In genomic region chr19:47280183-47280797, GRCh38 we compare ENCODE assay signal across 9 cellular contexts. TPM values are rescaled to one million over a fixed set of nuclear protein-coding genes. Genes with fewer than 3 reads are reported as not detected.
DNase-seq lines count a peak whose midpoint lies in the region; ATAC-seq and TF ChIP-seq lines count a peak whose summit lies in the region.
"Had no signal": no experiment of that assay in that cellular context is flagged by ENCODE, and none has a peak within 500 bp of the region (broad histone marks: within the 10 kb centered on the region; RNA-seq: fewer than 3 reads in every experiment).

No MANE protein-coding gene starts in this region.

- RAD21 ChIA-PET in HCT116 (lab: Charles Lee; ENCODE audit: low non-redundant PET in 1 of 2, low total read pairs in 2 of 2, uncharacterized antibody in 2 of 2, unreplicated experiment in 2 of 2), result no interaction called here

- no peaks in the 10 kb centered on the region for H4K20me1 ChIP-seq in HCT116 (ENCODE audit: insufficient read depth)

- POLR2A ChIA-PET in AG04449 (lab: Yijun Ruan, JAX) (no interaction called here), HCT116 (lab: Charles Lee) (no interaction called here)

- H3K4me3 ChIP-seq in AG04449 (ENCODE audit: low read depth, low read length), result no peak overlapping the region
- H3K4me3 ChIP-seq in HCT116 (replicated peaks in 1 of 2; ENCODE audit: low read depth in 1 of 2, low read length in 2 of 2), result no peak overlapping the region
- H3K4me3 ChIP-seq in epithelial cell of esophagus (ENCODE audit: low read length), result no peak overlapping the region

- peaks cover 3% of the 10 kb centered on the region in 2 experiments; a peak in 1 of 4 replicates for H3K36me3 ChIP-seq in HCT116 (ENCODE audit: control insufficient read depth in 1 of 2, insufficient read depth in 2 of 2, low read length in 2 of 2)

- no TSS peak for BruUV-seq in HCT116 (replicated peaks; lab: Mats Ljungman, UMichigan)

- CTCF ChIA-PET in AG04449 (lab: Yijun Ruan, JAX) (interaction anchor here (0.8 to 1.6 kb wide), 5 partner anchors 13 to 148 kb away, joined by 3 to 7 read pairs (median 4); no protein-coding TSS in a partner anchor), HCT116 (lab: Charles Lee) (no interaction called here)

- no peaks in the 10 kb centered on the region for H3K27me3 ChIP-seq in HCT116 (ENCODE audit: insufficient read depth, low read length)

- no peak overlapping the region for H3K4me2 ChIP-seq in HCT116 (ENCODE audit: low read length)

- H3K9me3 ChIP-seq in HCT116 (ENCODE audit: control insufficient read depth in 1 of 2, insufficient read depth in 1 of 2, low read depth in 1 of 2, low read length in 2 of 2), result no peaks in the 10 kb centered on the region

- peaks cover 2 to 16% of the 10 kb centered on the region in 2 experiments; a peak in 3 of 4 replicates for H3K4me1 ChIP-seq in HCT116 (ENCODE audit: control insufficient read depth in 1 of 2, insufficient read depth in 2 of 2, low read length in 2 of 2)

- H3K27ac ChIP-seq in HCT116 (ENCODE audit: low read depth, low read length), result no peak overlapping the region

- no peak overlapping the region for H3K9ac ChIP-seq in HCT116 (ENCODE audit: low read length)

- H3K9me2 ChIP-seq in HCT116 (ENCODE audit: insufficient read depth), result no peaks in the 10 kb centered on the region

- no peaks in the 10 kb centered on the region; the same call in 1 of the 2 replicates for H3K79me2 ChIP-seq in HCT116 (ENCODE audit: insufficient read depth, low read length)

- H2AFZ ChIP-seq in HCT116 (ENCODE audit: low read depth, low read length, poor library complexity, severe bottlenecking), result no peak overlapping the region

- no peak for TF ChIP-seq RAD21 in HCT116 (IDR thresholded peaks at IDR 0.05; ENCODE audit: low read depth)

- ATAC-seq in HCT116 (peak; percentile 92), HG03460 (IDR thresholded peaks at IDR 0.05; ENCODE audit: unreplicated experiment) (no peak), HG03139 (IDR thresholded peaks at IDR 0.05; ENCODE audit: unreplicated experiment) (no peak)

- TF ChIP-seq POLR2A in HCT116 (IDR thresholded peaks at IDR 0.05; ENCODE audit: borderline replicate concordance, extremely low read depth, insufficient read depth, insufficient read length), result no peak

- TF ChIP-seq CTCF in AG04449 (IDR thresholded peaks at IDR 0.05; ENCODE audit: insufficient read depth, low read length, missing control alignments) (peak; percentile 39), HCT116 (IDR thresholded peaks at IDR 0.05 in 2 of 3, conservative IDR thresholded peaks at IDR 0.05 in 1 of 3; ENCODE audit: borderline replicate concordance in 1 of 3, insufficient read depth in 1 of 3, low read depth in 2 of 3, low read length in 2 of 3) (peak in 2 of 3 experiments; percentile 69 to 77; a peak in 4 of 6 replicates), epithelial cell of esophagus (IDR thresholded peaks at IDR 0.05; ENCODE audit: insufficient read depth, low read depth, low read length, missing control alignments) (peak; percentile 43)

- DNase-seq in AG04449 (ENCODE audit: low read depth, low spot score) (no peak), HCT116 (ENCODE audit: low read depth, low spot score) (no peak), epithelial cell of esophagus (ENCODE audit: low read depth) (peak; percentile 44), NCI-H1436 (lab: John Stamatoyannopoulos, UW) (no peak)
- DNase-seq in activated CD4-positive, alpha-beta T cell treated with anti-CD3 and anti-CD28 coated beads for 48 hours, result peak; percentile 83
- peak; percentile 72 for DNase-seq in stimulated activated CD4-positive, alpha-beta T cell treated with anti-CD3 and anti-CD28 coated beads, Interleukin-1b, Interleukin-23, amount 100 ng/mL, for 48 hours

- intact Hi-C loops in HCT116 (cut with micrococcal nuclease), result loop anchor here (5.0 kb wide), 1 partner anchor 147 kb away; no protein-coding TSS in a partner anchor

TF ChIP-seq in HCT116, 20 proteins besides CTCF, POLR2A, EP300 and RAD21:
- no peak for TF ChIP-seq CBX3 (IDR thresholded peaks at IDR 0.05; ENCODE audit: low read depth)
- TF ChIP-seq EGR1 (IDR thresholded peaks at IDR 0.05; ENCODE audit: low read depth), result no peak
- TF ChIP-seq POLR2AphosphoS5 (IDR thresholded peaks at IDR 0.05; ENCODE audit: low read depth, low read length), result no peak
- no peak for TF ChIP-seq SIN3A (IDR thresholded peaks at IDR 0.05; ENCODE audit: low read depth)
- TF ChIP-seq SRF (IDR thresholded peaks at IDR 0.05; ENCODE audit: low read depth), result no peak
- TF ChIP-seq ELF1 (IDR thresholded peaks at IDR 0.05; ENCODE audit: borderline replicate concordance, low read depth), result no peak
- no peak for TF ChIP-seq MAX (IDR thresholded peaks at IDR 0.05)
- TF ChIP-seq, protein P1, sequence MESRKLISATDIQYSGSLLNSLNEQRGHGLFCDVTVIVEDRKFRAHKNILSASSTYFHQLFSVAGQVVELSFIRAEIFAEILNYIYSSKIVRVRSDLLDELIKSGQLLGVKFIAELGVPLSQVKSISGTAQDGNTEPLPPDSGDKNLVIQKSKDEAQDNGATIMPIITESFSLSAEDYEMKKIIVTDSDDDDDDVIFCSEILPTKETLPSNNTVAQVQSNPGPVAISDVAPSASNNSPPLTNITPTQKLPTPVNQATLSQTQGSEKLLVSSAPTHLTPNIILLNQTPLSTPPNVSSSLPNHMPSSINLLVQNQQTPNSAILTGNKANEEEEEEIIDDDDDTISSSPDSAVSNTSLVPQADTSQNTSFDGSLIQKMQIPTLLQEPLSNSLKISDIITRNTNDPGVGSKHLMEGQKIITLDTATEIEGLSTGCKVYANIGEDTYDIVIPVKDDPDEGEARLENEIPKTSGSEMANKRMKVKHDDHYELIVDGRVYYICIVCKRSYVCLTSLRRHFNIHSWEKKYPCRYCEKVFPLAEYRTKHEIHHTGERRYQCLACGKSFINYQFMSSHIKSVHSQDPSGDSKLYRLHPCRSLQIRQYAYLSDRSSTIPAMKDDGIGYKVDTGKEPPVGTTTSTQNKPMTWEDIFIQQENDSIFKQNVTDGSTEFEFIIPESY (IDR thresholded peaks at IDR 0.05; ENCODE audit: extremely low read depth, insufficient replicate concordance, low read length), result no peak
- no peak for TF ChIP-seq YY1 (IDR thresholded peaks at IDR 0.05; ENCODE audit: extremely low read depth, insufficient replicate concordance, low read depth, low read length)

RNA-seq across cellular contexts. Expression of gene INAFM1, which starts 5.6 kb away (rescaled TPM):
- total RNA-seq in HCT116 (2021; ENCODE audit: unreplicated experiment), result 22.9 TPM
- 13.6 and 15.4 TPM in 2 replicates for polyA plus RNA-seq in HCT116 (2012)

RNA-seq across cellular contexts. Expression of gene CCDC9, which starts 24.0 kb away (rescaled TPM):
- 40.6 TPM for total RNA-seq in HCT116 (2021; ENCODE audit: unreplicated experiment)
- 27.1 and 33.4 TPM in 2 replicates for polyA plus RNA-seq in HCT116 (2012)

RNA-seq across cellular contexts. Expression of gene C5AR1, which starts 29.4 kb away (rescaled TPM):
- 6.5 TPM for total RNA-seq in HCT116 (2021; ENCODE audit: unreplicated experiment)
- 2.8 and 3.0 TPM in 2 replicates for polyA plus RNA-seq in HCT116 (2012)
- total RNA-seq: dermis microvascular lymphatic vessel endothelial cell had no signal

RNA-seq across cellular contexts. Expression of gene BBC3, which starts 49.3 kb away (rescaled TPM):
- total RNA-seq in HCT116 (2021; ENCODE audit: unreplicated experiment), result 45.0 TPM
- polyA plus RNA-seq in HCT116 (2012), result 25.7 and 27.3 TPM in 2 replicates

RNA-seq across cellular contexts. Expression of gene C5AR2, which starts 51.7 kb away (rescaled TPM):
- total RNA-seq in HCT116 (2021; ENCODE audit: unreplicated experiment), result 0.12 TPM
- polyA plus RNA-seq in HCT116 (2012), result 0.04 and 0.25 TPM in 2 replicates

Comparison
In these comparisons a context has a peak if more than half of its experiments do, and no peak if none do; other contexts are left out.
1. DNase-seq: peak in activated CD4-positive, alpha-beta T cell treated with anti-CD3 and anti-CD28 coated beads for 48 hours (single experiment), epithelial cell of esophagus (single experiment) and stimulated activated CD4-positive, alpha-beta T cell treated with anti-CD3 and anti-CD28 coated beads, Interleukin-1b, Interleukin-23, amount 100 ng/mL, for 48 hours (single experiment); none in AG04449 (single experiment), HCT116 (single experiment) and NCI-H1436 (single experiment).
2. Peak in every context shown above with its lines, with median percentiles within 50 percentile points of each other: CTCF ChIP-seq.